9 cellular contexts compared by ENCODE assay signal in the genomic region with DNA sequence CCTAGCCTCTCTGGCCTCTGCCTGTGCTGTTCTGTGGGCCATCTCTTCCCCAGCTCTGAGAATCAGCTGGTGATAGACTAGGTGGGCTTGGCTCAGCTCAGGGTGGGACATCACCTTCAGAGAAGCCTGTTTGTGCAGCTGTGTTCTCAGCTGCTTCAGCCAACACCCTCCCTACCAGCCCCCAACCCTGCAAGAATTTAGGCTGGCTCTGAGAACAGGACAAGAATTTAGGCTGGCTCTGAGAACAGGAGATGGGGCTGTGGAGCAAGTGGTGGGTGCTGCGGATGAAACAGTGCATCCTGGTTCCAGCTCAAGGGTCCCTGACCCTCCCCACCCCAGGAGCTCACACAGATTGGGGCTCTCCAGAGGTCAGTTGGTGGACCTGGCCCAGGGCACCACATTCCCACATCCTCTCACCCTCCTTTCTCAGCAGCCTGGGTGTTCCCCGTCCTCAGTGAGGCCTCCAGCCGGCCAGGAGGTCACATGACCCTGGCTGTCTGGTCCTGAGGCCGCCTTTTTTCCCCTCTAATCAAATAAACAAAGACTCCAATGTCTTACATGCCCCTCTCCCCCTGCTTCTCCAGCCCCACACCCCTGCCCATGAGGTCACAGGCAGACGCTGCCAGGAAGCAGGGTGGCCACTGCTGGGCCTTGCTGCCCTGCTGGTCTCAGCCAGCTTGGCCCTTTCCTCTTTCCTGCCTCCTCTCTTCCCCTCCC. TPM values are rescaled to one million over a fixed set of nuclear protein-coding genes. Genes with fewer than 3 reads are reported as not detected.
A peak's percentile ranks its signal among the peaks of the same experiment; 100 is the strongest.
DNase-seq lines count a peak whose midpoint lies in the region; FAIRE-seq and TF ChIP-seq lines count a peak whose summit lies in the region.
"Had no signal": no experiment of that assay in that cellular context is flagged by ENCODE, and none has a peak within 500 bp of the region (broad histone marks: within the 10 kb centered on the region; RNA-seq: fewer than 3 reads in every experiment).

No MANE protein-coding gene starts in this region.

- intact Hi-C loops in dorsolateral prefrontal cortex (cut with DNase I), result loop anchor here in 1 of 2 donors (2.0 to 10.0 kb wide), 3 partner anchors 18 to 128 kb away; a partner anchor contains a TSS

- peak overlapping the region in 10 of 59 donors; percentile 0 to 22 (median 10) for H3K4me3 ChIP-seq in dorsolateral prefrontal cortex

- no peak for DNase-seq in activated naive CD4-positive, alpha-beta T cell treated with Interleukin-2 at 50 U/mL for 16 hours
- DNase-seq in dorsolateral prefrontal cortex (peak; percentile 31 to 94 (median 91)), mesothelial cell of epicardium (ENCODE audit: low spot score in 2 of 2, unreplicated experiment in 2 of 2) (no peak), ureter (ENCODE audit: low spot score) (peak; percentile 77), DMS79 treated with DMSO at 0.1 percent for 48 hours (lab: John Stamatoyannopoulos, UW) (no peak), HTR-8/SVneo (ENCODE audit: insufficient read length, low spot score) (no peak)
- DNase-seq in activated naive CD4-positive, alpha-beta T cell treated with anti-CD3 and anti-CD28 coated beads, Interleukin-2, amount 50 U/mL, for 16 hours, result no peak

- no peak for FAIRE-seq in HTR-8/SVneo (lab: Jason Lieb, UNC)
- FAIRE-seq: G401.6 had no signal

- H3K27ac Mint-ChIP-seq in activated naive CD4-positive, alpha-beta T cell treated with anti-CD3 and anti-CD28 coated beads, Interleukin-2, amount 50 U/mL, for 24 hours, result peak overlapping the region; percentile 83
- H3K27ac Mint-ChIP-seq in mesothelial cell of epicardium, result peak overlapping the region; percentile 83

- no peak overlapping the region for H3K4me3 Mint-ChIP-seq in activated naive CD4-positive, alpha-beta T cell treated with anti-CD3 and anti-CD28 coated beads, Interleukin-2, amount 50 U/mL, for 24 hours
- H3K4me3 Mint-ChIP-seq in mesothelial cell of epicardium, result no peak overlapping the region

- H3K27me3 ChIP-seq in dorsolateral prefrontal cortex, result no peaks in the 10 kb centered on the region

- TF ChIP-seq CTCF in dorsolateral prefrontal cortex (IDR thresholded peaks at IDR 0.05 in 54 of 56, conservative IDR thresholded peaks at IDR 0.05 in 2 of 56; ENCODE audit: low read depth in 1 of 56, partially characterized antibody in 56 of 56) (peak in 32 of 56 donors; percentile 13 to 58 (median 34)), mesothelial cell of epicardium (IDR thresholded peaks at IDR 0.05; ENCODE audit: unreplicated experiment) (no peak)

- H3K9me3 Mint-ChIP-seq in activated naive CD4-positive, alpha-beta T cell treated with anti-CD3 and anti-CD28 coated beads, Interleukin-2, amount 50 U/mL, for 24 hours, result no peaks in the 10 kb centered on the region
- no peaks in the 10 kb centered on the region for H3K9me3 Mint-ChIP-seq in mesothelial cell of epicardium

- H3K27me3 Mint-ChIP-seq in activated naive CD4-positive, alpha-beta T cell treated with anti-CD3 and anti-CD28 coated beads, Interleukin-2, amount 50 U/mL, for 24 hours, result no peaks in the 10 kb centered on the region
- H3K27me3 Mint-ChIP-seq in mesothelial cell of epicardium (ENCODE audit: low read depth), result no peaks in the 10 kb centered on the region

- peaks cover 5% of the 10 kb centered on the region for H3K36me3 Mint-ChIP-seq in activated naive CD4-positive, alpha-beta T cell treated with anti-CD3 and anti-CD28 coated beads, Interleukin-2, amount 50 U/mL, for 24 hours
- H3K36me3 Mint-ChIP-seq in mesothelial cell of epicardium, result peaks cover 3% of the 10 kb centered on the region

- H3K27ac ChIP-seq in dorsolateral prefrontal cortex, result peak overlapping the region; percentile 66 to 96 (median 90)

- peaks cover 51% of the 10 kb centered on the region for H3K4me1 Mint-ChIP-seq in activated naive CD4-positive, alpha-beta T cell treated with anti-CD3 and anti-CD28 coated beads, Interleukin-2, amount 50 U/mL, for 24 hours
- H3K4me1 Mint-ChIP-seq in mesothelial cell of epicardium, result peaks cover 24% of the 10 kb centered on the region

RNA-seq across cellular contexts. Expression of a gene that starts 14.9 kb away (rescaled TPM):
- total RNA-seq in dorsolateral prefrontal cortex (10 to 100 TPM; 11.7 to 57.7 (median 19.3) TPM), mesothelial cell of epicardium (8.7 to 9.8 TPM (median 8.8 TPM) in 3 replicates), ureter (33.3 TPM)

RNA-seq across cellular contexts. Expression of a gene that starts 31.1 kb away (rescaled TPM):
- total RNA-seq in dorsolateral prefrontal cortex (1 to 10 TPM in 119 of 120 experiments, under 1 TPM in 1; 0.74 to 7.7 (median 3.2) TPM), mesothelial cell of epicardium (10.8 to 12.4 TPM (median 10.8 TPM) in 3 replicates), ureter (0.99 TPM)

RNA-seq across cellular contexts. Expression of a gene that starts 55.1 kb away (rescaled TPM):
- total RNA-seq in dorsolateral prefrontal cortex (10 to 100 TPM; 16.8 to 58.1 (median 32.8) TPM), mesothelial cell of epicardium (3.7 to 4.1 TPM (median 4.1 TPM) in 3 replicates), ureter (31.4 TPM)

Comparison
In these comparisons a context has a peak if more than half of its experiments do, and no peak if none do; other contexts are left out.
1. DNase-seq: peak in dorsolateral prefrontal cortex (10 of 10) and ureter (single experiment); none in activated naive CD4-positive, alpha-beta T cell treated with Interleukin-2 at 50 U/mL for 16 hours (single experiment), mesothelial cell of epicardium (0 of 2), DMS79 treated with DMSO at 0.1 percent for 48 hours (single experiment), HTR-8/SVneo (single experiment) and activated naive CD4-positive, alpha-beta T cell treated with anti-CD3 and anti-CD28 coated beads, Interleukin-2, amount 50 U/mL, for 16 hours (single experiment).